In the genomic region with DNA sequence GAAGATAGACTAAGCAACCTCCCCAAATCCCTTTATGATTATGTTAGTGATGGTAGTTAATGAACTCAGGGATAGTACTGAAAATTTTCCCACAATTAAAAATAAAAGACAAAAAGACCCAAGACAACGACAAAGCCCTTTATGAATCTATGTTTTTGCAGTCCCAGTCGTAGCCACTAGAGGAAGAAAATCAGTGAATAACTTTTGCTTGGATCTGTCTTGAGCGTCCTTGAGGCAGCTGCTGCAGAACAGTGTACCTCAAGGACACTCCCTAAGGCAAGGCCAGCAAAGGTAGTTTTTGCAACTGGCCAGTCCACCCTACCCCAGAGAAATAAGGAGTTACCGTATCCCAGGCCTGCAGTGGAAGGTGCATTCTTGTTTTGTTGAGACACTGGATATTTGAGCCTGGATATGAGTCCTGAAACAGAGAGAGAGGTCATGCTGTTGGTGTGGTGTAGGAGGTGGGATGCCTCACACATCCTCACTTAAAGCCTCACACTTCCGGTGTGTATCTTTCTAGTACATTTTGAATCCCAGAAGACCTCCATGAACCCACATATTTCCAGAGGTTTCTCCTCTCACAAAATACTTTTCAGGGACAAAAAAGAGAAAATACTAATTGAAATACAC, we compare ENCODE assay signal across 1 cellular context.
TF ChIP-seq lines count a peak whose summit lies in the region.

No MANE protein-coding gene starts in this region.

TF ChIP-seq in endothelial cell of umbilical vein, 7 proteins besides CTCF, POLR2A, EP300 and RAD21:
- TF ChIP-seq POLR2AphosphoS5 (IDR thresholded peaks at IDR 0.05; ENCODE audit: insufficient read depth, low read depth, low read length) (no peak), JUN (IDR thresholded peaks at IDR 0.05; ENCODE audit: borderline replicate concordance, insufficient read depth, insufficient read length, low read depth) (no peak), EZH2 (IDR thresholded peaks at IDR 0.05; ENCODE audit: borderline replicate concordance, low read depth, low read length, severe bottlenecking) (no peak), MYC (IDR thresholded peaks at IDR 0.05; ENCODE audit: low read depth, low read length) (no peak), GATA2 (IDR thresholded peaks at IDR 0.05; ENCODE audit: insufficient read depth, insufficient read length, low read depth, low read length) (no peak), FOS (IDR thresholded peaks at IDR 0.05; ENCODE audit: borderline replicate concordance, insufficient read depth, low read length) (no peak)
- TF ChIP-seq, protein P1, sequence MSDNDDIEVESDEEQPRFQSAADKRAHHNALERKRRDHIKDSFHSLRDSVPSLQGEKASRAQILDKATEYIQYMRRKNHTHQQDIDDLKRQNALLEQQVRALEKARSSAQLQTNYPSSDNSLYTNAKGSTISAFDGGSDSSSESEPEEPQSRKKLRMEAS (IDR thresholded peaks at IDR 0.05; ENCODE audit: insufficient read depth, insufficient read length) = no peak
